Comparison of ENCODE assay signal across 5 cellular contexts in the genomic region with DNA sequence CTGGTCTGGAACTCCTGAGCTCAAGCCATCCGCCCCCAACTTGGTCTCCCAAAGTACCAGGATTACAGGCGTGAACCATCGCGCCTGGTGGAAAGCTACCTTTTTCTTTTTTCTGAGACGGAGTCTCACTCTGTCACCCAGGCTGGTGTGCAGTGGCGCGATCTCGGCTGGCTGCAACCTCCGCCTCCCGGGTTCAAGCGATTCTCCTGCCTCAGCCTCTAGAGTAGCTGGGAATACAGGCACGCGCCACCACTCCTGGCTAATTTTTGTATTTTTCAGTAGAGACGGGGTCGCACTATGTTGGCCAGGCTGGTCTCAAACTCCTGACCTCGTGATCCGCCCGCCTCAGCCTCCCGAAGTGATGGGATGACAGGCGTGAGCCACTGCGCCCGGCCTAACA. TPM values are rescaled to one million over a fixed set of nuclear protein-coding genes. Genes with fewer than 3 reads are reported as not detected.
DNase-seq lines count a peak whose midpoint lies in the region; ATAC-seq and TF ChIP-seq lines count a peak whose summit lies in the region.
"Not testable (repeated sequence)": the region's sequence is repeated elsewhere in the genome, so short reads cannot be mapped to it uniquely, and the experiment has no call there.
"Had no signal": no experiment of that assay in that cellular context is flagged by ENCODE, and none has a peak within 500 bp of the region (broad histone marks: within the 10 kb centered on the region; RNA-seq: fewer than 3 reads in every experiment).

No MANE protein-coding gene starts in this region.

- intact Hi-C loops in CD4-positive, alpha-beta memory T cell (cut with micrococcal nuclease) = not testable (repeated sequence)

- not testable (repeated sequence) for H3K27me3 ChIP-seq in CD4-positive, alpha-beta memory T cell (ENCODE audit: insufficient read depth, low read length); OCI-LY1 (ENCODE audit: insufficient read depth, low read length)

- H3K4me3 ChIP-seq in CD4-positive, alpha-beta memory T cell (ENCODE audit: low read length in 2 of 2) = not testable (repeated sequence)
- peak overlapping the region; percentile 80 for H3K4me3 ChIP-seq in OCI-LY1 (ENCODE audit: low read depth, low read length, poor library complexity, severe bottlenecking)

- H4K20me1 ChIP-seq in OCI-LY1 (ENCODE audit: insufficient read depth, low read length) = not testable (repeated sequence)

- not testable (repeated sequence) for H2AFZ ChIP-seq in OCI-LY1 (ENCODE audit: low read length)

- peaks cover 4 to 17% (median 10%) of the 10 kb centered on the region in 4 donors for H3K4me1 Mint-ChIP-seq in CD4-positive, alpha-beta memory T cell
- not testable (repeated sequence) for H3K4me1 Mint-ChIP-seq in activated naive CD8-positive, alpha-beta T cell treated with anti-CD3 and anti-CD28 coated beads, Interleukin-2, amount 10 ng/mL, durations not matched to agents 7 days and 5 days; nephron

- H3K4me2 ChIP-seq in OCI-LY1 (ENCODE audit: low read length) = peak overlapping the region; percentile 89

- H3K27me3 Mint-ChIP-seq in CD4-positive, alpha-beta memory T cell; activated naive CD8-positive, alpha-beta T cell treated with anti-CD3 and anti-CD28 coated beads, Interleukin-2, amount 10 ng/mL, durations not matched to agents 7 days and 5 days; nephron (ENCODE audit: low read depth): not testable (repeated sequence)

- POLR2A ChIA-PET in CD4-positive, alpha-beta memory T cell (lab: Charles Lee; ENCODE audit: partially characterized antibody) = interaction anchor here (1.0 to 4.4 kb wide), 7 partner anchors 16 to 150 kb away, joined by 3 to 34 read pairs (median 12); a partner anchor contains a TSS
- POLR2A ChIA-PET in activated naive CD8-positive, alpha-beta T cell treated with anti-CD3 and anti-CD28 coated beads, Interleukin-2, amount 10 ng/mL, durations not matched to agents 7 days and 5 days (lab: Charles Lee) = interaction anchor here (0.7 to 3.3 kb wide), 7 partner anchors 12 to 109 kb away, joined by 3 to 24 read pairs (median 4); a partner anchor contains a TSS

- not testable (repeated sequence) for H3K9me3 ChIP-seq in CD4-positive, alpha-beta memory T cell (ENCODE audit: control insufficient read depth in 1 of 2, low read length in 2 of 2); OCI-LY1 (ENCODE audit: low read length)

- not testable (repeated sequence) for DNase-seq in CD4-positive, alpha-beta memory T cell; activated naive CD8-positive, alpha-beta T cell treated with anti-CD3 and anti-CD28 coated beads, Interleukin-2, amount 10 ng/mL, durations not matched to agents 7 days and 5 days

- TF ChIP-seq CTCF in OCI-LY1 (IDR thresholded peaks at IDR 0.05; ENCODE audit: low read length); nephron (IDR thresholded peaks at IDR 0.05; ENCODE audit: unreplicated experiment in 3 of 3): not testable (repeated sequence)

- peak overlapping the region; percentile 72; the same call in 1 of the 2 replicates for H3K9ac ChIP-seq in OCI-LY1 (ENCODE audit: low read length)

- H3K4me1 ChIP-seq in CD4-positive, alpha-beta memory T cell (ENCODE audit: insufficient read depth, low read length) = peaks cover 17% of the 10 kb centered on the region
- H3K4me1 ChIP-seq in OCI-LY1 (ENCODE audit: insufficient read depth, low read length, severe bottlenecking) = peaks cover 20% of the 10 kb centered on the region

- H3K36me3 Mint-ChIP-seq in CD4-positive, alpha-beta memory T cell = peaks cover 0 to 25% of the 10 kb centered on the region in 2 donors
- H3K36me3 Mint-ChIP-seq in activated naive CD8-positive, alpha-beta T cell treated with anti-CD3 and anti-CD28 coated beads, Interleukin-2, amount 10 ng/mL, durations not matched to agents 7 days and 5 days = not testable (repeated sequence)
- peaks cover 20% of the 10 kb centered on the region for H3K36me3 Mint-ChIP-seq in nephron (ENCODE audit: low read depth)

- not testable (repeated sequence) for H3K36me3 ChIP-seq in CD4-positive, alpha-beta memory T cell (ENCODE audit: insufficient read depth, low read length)
- H3K36me3 ChIP-seq in OCI-LY1 (ENCODE audit: insufficient read depth, low read length) = peaks cover 41% of the 10 kb centered on the region

- peak overlapping the region in 3 of 7 donors; percentile 13 to 98 (median 41) for H3K27ac Mint-ChIP-seq in CD4-positive, alpha-beta memory T cell
- H3K27ac Mint-ChIP-seq in activated naive CD8-positive, alpha-beta T cell treated with anti-CD3 and anti-CD28 coated beads, Interleukin-2, amount 10 ng/mL, durations not matched to agents 7 days and 5 days = peak overlapping the region; percentile 9
- H3K27ac Mint-ChIP-seq in nephron = not testable (repeated sequence)

- ATAC-seq in activated naive CD8-positive, alpha-beta T cell treated with anti-CD3 and anti-CD28 coated beads, Interleukin-2, amount 10 ng/mL, durations not matched to agents 7 days and 5 days (ENCODE audit: low read depth) = not testable (repeated sequence)

- not testable (repeated sequence) for H3K79me2 ChIP-seq in OCI-LY1 (ENCODE audit: insufficient read depth, low read length)

- H3K4me3 Mint-ChIP-seq in CD4-positive, alpha-beta memory T cell = peak overlapping the region in 5 of 8 donors; percentile 31 to 52 (median 46)
- H3K4me3 Mint-ChIP-seq in activated naive CD8-positive, alpha-beta T cell treated with anti-CD3 and anti-CD28 coated beads, Interleukin-2, amount 10 ng/mL, durations not matched to agents 7 days and 5 days = peak overlapping the region; percentile 93
- peak overlapping the region; percentile 57 to 63 (median 59) for H3K4me3 Mint-ChIP-seq in nephron

- CTCF ChIA-PET in CD4-positive, alpha-beta memory T cell (lab: Charles Lee; ENCODE audit: partially characterized antibody) = interaction anchor here (1.4 to 1.5 kb wide), 2 partner anchors 26 to 58 kb away, joined by 4 to 5 read pairs; no protein-coding TSS in a partner anchor

- H3F3A ChIP-seq in OCI-LY1 (ENCODE audit: insufficient read depth, low read length) = not testable (repeated sequence)

- not testable (repeated sequence) for H3K9me2 ChIP-seq in OCI-LY1 (ENCODE audit: low read depth, low read length)

- H3K9me3 Mint-ChIP-seq in CD4-positive, alpha-beta memory T cell; activated naive CD8-positive, alpha-beta T cell treated with anti-CD3 and anti-CD28 coated beads, Interleukin-2, amount 10 ng/mL, durations not matched to agents 7 days and 5 days; nephron: not testable (repeated sequence)

- H3K27ac ChIP-seq in CD4-positive, alpha-beta memory T cell (ENCODE audit: low read depth, low read length) = not testable (repeated sequence)
- H3K27ac ChIP-seq in OCI-LY1 (ENCODE audit: low read depth, low read length, poor library complexity, severe bottlenecking) = peak overlapping the region; percentile 92

RNA-seq across cellular contexts. Expression of a gene that starts 1.0 kb away (rescaled TPM):
- 1 to 10 TPM; 4.5 to 4.9 TPM for total RNA-seq in CD4-positive, alpha-beta memory T cell
- polyA plus RNA-seq in CD4-positive, alpha-beta memory T cell = 1 to 10 TPM; 4.9 to 8.1 TPM
- 1 to 10 TPM; 4.9 to 5.3 TPM for total RNA-seq in activated naive CD8-positive, alpha-beta T cell treated with anti-CD3 and anti-CD28 coated beads, Interleukin-2, amount 10 ng/mL, durations not matched to agents 7 days and 5 days

RNA-seq across cellular contexts. Expression of a gene that starts 9.6 kb away (rescaled TPM):
- total RNA-seq in CD4-positive, alpha-beta memory T cell = not detected
- polyA plus RNA-seq in CD4-positive, alpha-beta memory T cell = not detected
- total RNA-seq in activated naive CD8-positive, alpha-beta T cell treated with anti-CD3 and anti-CD28 coated beads, Interleukin-2, amount 10 ng/mL, durations not matched to agents 7 days and 5 days = not detected
- total RNA-seq: ovary had no signal
- polyA plus RNA-seq: ovary had no signal

RNA-seq across cellular contexts. Expression of a gene that starts 15.7 kb away (rescaled TPM):
- total RNA-seq in CD4-positive, alpha-beta memory T cell = 100 to 1,000 TPM; 195 to 197 TPM
- polyA plus RNA-seq in CD4-positive, alpha-beta memory T cell = 10 to 100 TPM; 77.3 to 91.7 TPM
- total RNA-seq in activated naive CD8-positive, alpha-beta T cell treated with anti-CD3 and anti-CD28 coated beads, Interleukin-2, amount 10 ng/mL, durations not matched to agents 7 days and 5 days = 100 to 1,000 TPM; 148 to 149 TPM

RNA-seq across cellular contexts. Expression of a gene that starts 26.3 kb away (rescaled TPM):
- 10 to 100 TPM; 66.0 to 67.2 TPM for total RNA-seq in CD4-positive, alpha-beta memory T cell
- polyA plus RNA-seq in CD4-positive, alpha-beta memory T cell = 1 to 10 TPM in 1 of 2 donors, under 1 TPM in 1; 0.60 to 1.8 TPM
- total RNA-seq in activated naive CD8-positive, alpha-beta T cell treated with anti-CD3 and anti-CD28 coated beads, Interleukin-2, amount 10 ng/mL, durations not matched to agents 7 days and 5 days = 10 to 100 TPM; 80.8 to 81.9 TPM

RNA-seq across cellular contexts. Expression of a gene that starts 30.8 kb away (rescaled TPM):
- total RNA-seq in CD4-positive, alpha-beta memory T cell = 10 to 100 TPM; 18.3 to 19.3 TPM
- polyA plus RNA-seq in CD4-positive, alpha-beta memory T cell = 10 to 100 TPM in 1 of 2 donors, 1 to 10 TPM in 1; 9.8 to 15.7 TPM
- total RNA-seq in activated naive CD8-positive, alpha-beta T cell treated with anti-CD3 and anti-CD28 coated beads, Interleukin-2, amount 10 ng/mL, durations not matched to agents 7 days and 5 days = 10 to 100 TPM; 18.2 to 21.1 TPM
